In the genomic region with DNA sequence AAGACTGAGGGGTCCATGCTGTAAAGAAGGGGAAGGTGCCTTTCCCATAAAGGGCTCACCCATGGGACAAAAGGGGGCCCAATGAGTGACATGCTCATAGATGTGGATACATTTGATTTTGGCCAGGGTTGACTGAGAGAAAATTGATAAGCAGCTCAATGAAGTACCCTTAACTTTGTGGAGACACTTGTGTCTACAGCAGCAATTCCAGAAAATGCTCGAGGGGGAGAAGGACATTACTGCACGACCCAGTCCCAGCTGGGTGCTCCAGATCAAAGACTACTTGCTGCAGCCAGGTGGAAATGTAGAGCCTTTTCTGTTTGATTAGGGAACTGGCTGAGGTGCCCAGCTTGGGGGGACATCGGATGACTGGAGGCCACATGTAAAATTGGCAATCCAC, we compare ENCODE assay signal across 16 cellular contexts. TPM values are rescaled to one million over a fixed set of nuclear protein-coding genes. Genes with fewer than 3 reads are reported as not detected.
DNase-seq lines count a peak whose midpoint lies in the region; ATAC-seq and TF ChIP-seq lines count a peak whose summit lies in the region.
"Had no signal": no experiment of that assay in that cellular context is flagged by ENCODE, and none has a peak within 500 bp of the region (broad histone marks: within the 10 kb centered on the region; RNA-seq: fewer than 3 reads in every experiment).

No MANE protein-coding gene starts in this region.

- H3K4me1 ChIP-seq in GM23248 (ENCODE audit: insufficient read depth) (peaks cover 25% of the 10 kb centered on the region), PC-3 (ENCODE audit: insufficient read depth, low read length) (peaks cover 28% of the 10 kb centered on the region), mesenchymal stem cell (ENCODE audit: control insufficient read depth, insufficient read depth, low read depth, low read length) (peaks cover 13% of the 10 kb centered on the region)
- H3K4me1 ChIP-seq: BLaER1 treated with 17β-estradiol and CSF1 and Interleukin-3, amounts not matched to agents 10 nM and 100 nM; HAP-1 had no signal

- H3K9ac ChIP-seq in GM23248 (0 out of 2 replicates have a peak overlapping the region, but pooled peaks have one; percentile 35), PC-3 (ENCODE audit: low read length) (peak overlapping the region; percentile 5; the same call in 1 of the 2 replicates), mesenchymal stem cell (ENCODE audit: low read length) (no peak overlapping the region)
- H3K9ac ChIP-seq: BLaER1 treated with 17β-estradiol and CSF1 and Interleukin-3, amounts not matched to agents 10 nM and 100 nM had no signal

- no peaks in the 10 kb centered on the region for H3K79me1 ChIP-seq in mesenchymal stem cell (replicated peaks; ENCODE audit: low read length, poor library complexity, severe bottlenecking)

- ATAC-seq in PC-3: no peak
- ATAC-seq in HG03097 (IDR thresholded peaks at IDR 0.05; ENCODE audit: low FRiP score, unreplicated experiment): no peak
- no peak for ATAC-seq in GM18861 (IDR thresholded peaks at IDR 0.05; ENCODE audit: unreplicated experiment)
- ATAC-seq: HepG2 had no signal

- H4K20me1 ChIP-seq in GM23248 (ENCODE audit: insufficient read depth) (no peaks in the 10 kb centered on the region), PC-3 (ENCODE audit: low read length) (no peaks in the 10 kb centered on the region)
- H4K20me1 ChIP-seq: BLaER1 treated with 17β-estradiol and CSF1 and Interleukin-3, amounts not matched to agents 10 nM and 100 nM had no signal

- H3K27ac ChIP-seq in GM23248 (peak overlapping the region; percentile 50), PC-3 (ENCODE audit: low read length) (peak overlapping the region; percentile 69), brain microvascular endothelial cell (peak overlapping the region; percentile 12), mesenchymal stem cell (ENCODE audit: low read length, poor library complexity, severe bottlenecking) (no peak overlapping the region)
- H3K27ac ChIP-seq: BLaER1 treated with 17β-estradiol and CSF1 and Interleukin-3, amounts not matched to agents 10 nM and 100 nM had no signal

- H3K36me3 ChIP-seq in GM23248 (ENCODE audit: low read depth): no peaks in the 10 kb centered on the region
- H3K36me3 ChIP-seq in PC-3 (ENCODE audit: low read depth, low read length): no peaks in the 10 kb centered on the region
- no peaks in the 10 kb centered on the region for H3K36me3 ChIP-seq in brain microvascular endothelial cell (replicated peaks)
- peaks cover 0 to 7% of the 10 kb centered on the region in 2 experiments for H3K36me3 ChIP-seq in mesenchymal stem cell (ENCODE audit: control insufficient read depth in 1 of 2, insufficient read depth in 2 of 2, low read depth in 1 of 2, low read length in 2 of 2)
- H3K36me3 ChIP-seq: HAP-1 had no signal

- intact Hi-C loops in PC-3 (cut with micrococcal nuclease): no loop called here

- no peak overlapping the region for H3K4me3 ChIP-seq in GM23248
- H3K4me3 ChIP-seq in PC-3 (ENCODE audit: low read length): no peak overlapping the region
- no peak overlapping the region for H3K4me3 ChIP-seq in brain microvascular endothelial cell (ENCODE audit: low read depth, low read length)
- H3K4me3 ChIP-seq in mesenchymal stem cell (ENCODE audit: insufficient read depth in 1 of 2, low read depth in 1 of 2, low read length in 2 of 2): no peak overlapping the region
- H3K4me3 ChIP-seq: BLaER1 treated with 17β-estradiol and CSF1 and Interleukin-3, amounts not matched to agents 10 nM and 100 nM; HAP-1 had no signal

- in situ Hi-C loops in GM23248 (cut with MboI): no loop called here
- in situ Hi-C loops in brain microvascular endothelial cell (cut with HindIII; ENCODE audit: low pct_ligation_motif_present, low sequenced_read_pairs): loop anchor here (25.0 kb wide), 1 partner anchor 88 kb away; no protein-coding TSS in a partner anchor

- H2AFZ ChIP-seq in GM23248 (no peak overlapping the region), PC-3 (ENCODE audit: low read length) (no peak overlapping the region), mesenchymal stem cell (ENCODE audit: low read depth, low read length) (no peak overlapping the region)

- H2BK12ac ChIP-seq in mesenchymal stem cell (ENCODE audit: low read length in 2 of 2): no peak overlapping the region

- H3K9me3 ChIP-seq in GM23248 (ENCODE audit: low read depth) (no peaks in the 10 kb centered on the region), PC-3 (ENCODE audit: low read length) (0 out of 2 replicates have a peak, but pooled peaks cover 9% of the 10 kb centered on the region), mesenchymal stem cell (ENCODE audit: control insufficient read depth, low read length) (peaks cover 9% of the 10 kb centered on the region)

- H3K4ac ChIP-seq in mesenchymal stem cell (ENCODE audit: low read depth in 1 of 2, low read length in 2 of 2): no peak overlapping the region

- BruUV-seq in PC-3 (replicated peaks; lab: Mats Ljungman, UMichigan): no TSS peak

- peaks cover 22% of the 10 kb centered on the region for H3F3A ChIP-seq in GM23248 (ENCODE audit: insufficient read depth)
- H3F3A ChIP-seq in PC-3 (ENCODE audit: low read length, unreplicated experiment): no peaks in the 10 kb centered on the region

- CTCF ChIA-PET in PC-3 (lab: Charles Lee): no interaction called here

- POLR2A ChIA-PET in PC-3 (lab: Charles Lee; ENCODE audit: unreplicated experiment): no interaction called here

- 83% methylated on average over 3 of the region's 3 CpGs for WGBS in GM23248 (ENCODE audit: low coverage in 1 of 2, low lambda C conversion rate in 2 of 2, missing lambda C conversion rate in 2 of 2), 2 experiments
- WGBS in mesenchymal stem cell: 74% methylated on average over 3 of the region's 3 CpGs

- H3K27me3 ChIP-seq in GM23248 (replicated peaks; ENCODE audit: insufficient read depth) (no peaks in the 10 kb centered on the region), PC-3 (ENCODE audit: low read length) (no peaks in the 10 kb centered on the region), brain microvascular endothelial cell (replicated peaks) (no peaks in the 10 kb centered on the region), mesenchymal stem cell (ENCODE audit: control insufficient read depth in 1 of 2, insufficient read depth in 1 of 2, low read length in 2 of 2) (no peaks in the 10 kb centered on the region)
- H3K27me3 ChIP-seq: BLaER1 treated with 17β-estradiol and CSF1 and Interleukin-3, amounts not matched to agents 10 nM and 100 nM had no signal

- H4K91ac ChIP-seq in mesenchymal stem cell (ENCODE audit: low read length): no peak overlapping the region

- no peak overlapping the region for H2BK5ac ChIP-seq in mesenchymal stem cell (ENCODE audit: low read depth, low read length, poor library complexity, severe bottlenecking)

- TF ChIP-seq CTCF in PC-3 (conservative IDR thresholded peaks at IDR 0.05; ENCODE audit: low read depth, low read length): no peak
- TF ChIP-seq CTCF in brain microvascular endothelial cell (IDR thresholded peaks at IDR 0.05; ENCODE audit: low read depth, low read length, missing control alignments): no peak

- no peak overlapping the region for H2BK15ac ChIP-seq in mesenchymal stem cell (ENCODE audit: low read depth, poor library complexity, severe bottlenecking)

- no peak for DNase-seq in GM23248
- DNase-seq in PC-3: no peak
- DNase-seq in brain microvascular endothelial cell: no peak
- no peak for DNase-seq in mesenchymal stem cell
- DNase-seq in KG1 (lab: John Stamatoyannopoulos, UW): no peak
- DNase-seq: ACHN; CD4-positive, CD25-positive, alpha-beta regulatory T cell; DMS153; DMS79 treated with DMSO at 0.1 percent for 48 hours had no signal

- H3K9me2 ChIP-seq in GM23248 (ENCODE audit: insufficient read depth) (no peaks in the 10 kb centered on the region), PC-3 (replicated peaks; ENCODE audit: low read length) (no peaks in the 10 kb centered on the region)

- H4K8ac ChIP-seq in mesenchymal stem cell (ENCODE audit: low read length): no peak overlapping the region

- no peak overlapping the region for H3K23ac ChIP-seq in mesenchymal stem cell (ENCODE audit: low read length in 2 of 2)

- H3K4me2 ChIP-seq in GM23248 (ENCODE audit: unreplicated experiment): no peak overlapping the region
- no peak overlapping the region for H3K4me2 ChIP-seq in PC-3 (ENCODE audit: low read length)
- H3K4me2 ChIP-seq in mesenchymal stem cell (ENCODE audit: low read length, poor library complexity, severe bottlenecking): no peak overlapping the region
- H3K4me2 ChIP-seq: BLaER1 treated with 17β-estradiol and CSF1 and Interleukin-3, amounts not matched to agents 10 nM and 100 nM had no signal

- H3K14ac ChIP-seq in mesenchymal stem cell (ENCODE audit: low read length in 2 of 2): no peak overlapping the region

- H3K18ac ChIP-seq in mesenchymal stem cell (ENCODE audit: low read depth in 1 of 2, low read length in 2 of 2): no peak overlapping the region

- H3K79me2 ChIP-seq in GM23248 (ENCODE audit: insufficient read depth) (no peaks in the 10 kb centered on the region), PC-3 (ENCODE audit: low read length) (no peaks in the 10 kb centered on the region)

- H2AK5ac ChIP-seq in mesenchymal stem cell (ENCODE audit: low read length, severe bottlenecking): peak overlapping the region; percentile 48

- no peak overlapping the region for H2BK120ac ChIP-seq in mesenchymal stem cell (ENCODE audit: low read depth, low read length)

RNA-seq across cellular contexts. Expression of gene ADAMTS14, which starts 22.2 kb away (rescaled TPM):
- 0.97 and 1.4 TPM in 2 replicates for total RNA-seq in GM23248 (2014; rRNA removed; shearing (Covaris generic))
- polyA plus RNA-seq in GM23248 (2016; fragmentation: Nextera tagmentation; extraction: Ambion mirVana): 0.76 and 0.91 TPM in 2 replicates
- total RNA-seq in PC-3 (2014; rRNA removed): 0.91 and 1.4 TPM in 2 replicates
- 1.3 TPM for polyA plus RNA-seq in mesenchymal stem cell (2013, experiment 1 of 2)
- polyA plus RNA-seq in mesenchymal stem cell (2013, experiment 2 of 2): 1.3 TPM
- total RNA-seq: CD4-positive, CD25-positive, alpha-beta regulatory T cell had no signal
- polyA plus RNA-seq: CD4-positive, CD25-positive, alpha-beta regulatory T cell had no signal

RNA-seq across cellular contexts. Expression of gene PRF1, which starts 47.6 kb away (rescaled TPM):
- total RNA-seq in GM23248 (2014; rRNA removed; shearing (Covaris generic)): not detected in 2 replicates
- not detected in 2 replicates for polyA plus RNA-seq in GM23248 (2016; fragmentation: Nextera tagmentation; extraction: Ambion mirVana)
- not detected in 2 replicates for total RNA-seq in PC-3 (2014; rRNA removed)
- not detected for polyA plus RNA-seq in mesenchymal stem cell (2013, experiment 1 of 2)
- polyA plus RNA-seq in mesenchymal stem cell (2013, experiment 2 of 2): not detected
- total RNA-seq: H1, HFFc6 had no signal
